In genomic region chr1:26863677-26864060, GRCh38 we compare ENCODE assay signal across 1 cellular context.
TF ChIP-seq lines count a peak whose summit lies in the region.

No MANE protein-coding gene starts in this region.

TF ChIP-seq in HCT116, 20 proteins besides CTCF, POLR2A, EP300 and RAD21 (continued from another document):
- no peak for TF ChIP-seq TCF7L2 (IDR thresholded peaks at IDR 0.05; ENCODE audit: borderline replicate concordance, extremely low read depth, insufficient read depth, insufficient read length)
- no peak for TF ChIP-seq SIN3A (IDR thresholded peaks at IDR 0.05; ENCODE audit: low read depth)
- TF ChIP-seq ZFX (IDR thresholded peaks at IDR 0.05), result no peak
- no peak for TF ChIP-seq REST (IDR thresholded peaks at IDR 0.05; ENCODE audit: low read depth)
- no peak for TF ChIP-seq SP1 (IDR thresholded peaks at IDR 0.05; ENCODE audit: low read depth)
- no peak for TF ChIP-seq ZNF274 (IDR thresholded peaks at IDR 0.05; ENCODE audit: low read depth, low read length)
- TF ChIP-seq EZH2 (IDR thresholded peaks at IDR 0.05), result no peak
- no peak for TF ChIP-seq FOSL1 (IDR thresholded peaks at IDR 0.05; ENCODE audit: low read depth)
